In the genomic region with DNA sequence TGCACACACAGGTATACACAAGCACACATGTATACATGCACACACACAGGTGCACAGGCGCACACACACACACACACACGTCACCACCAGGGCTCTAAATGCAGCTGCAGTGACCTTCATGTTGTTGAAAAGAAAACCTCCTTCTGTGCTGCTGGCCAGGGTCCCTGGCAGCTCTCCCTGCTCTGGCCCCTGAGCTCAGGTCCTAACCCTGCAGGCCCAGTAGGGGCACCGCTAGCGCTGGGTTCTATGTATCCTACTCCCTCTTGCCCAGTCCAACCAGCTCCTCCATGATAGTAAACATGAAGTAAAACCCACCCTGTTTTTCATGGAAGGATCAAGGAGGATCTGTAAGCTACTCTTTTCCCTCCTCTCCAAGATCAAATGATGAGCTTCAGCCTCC, we compare ENCODE assay signal across 19 cellular contexts.
DNase-seq lines count a peak whose midpoint lies in the region; ATAC-seq, FAIRE-seq and TF ChIP-seq lines count a peak whose summit lies in the region.
"Had no signal": no experiment of that assay in that cellular context is flagged by ENCODE, and none has a peak within 500 bp of the region (broad histone marks: within the 10 kb centered on the region; RNA-seq: fewer than 3 reads in every experiment).

No MANE protein-coding gene starts in this region.

- POLR2A ChIA-PET in HCT116 (lab: Charles Lee) (no interaction called here), H1 (lab: Charles Lee; ENCODE audit: partially characterized antibody) (no interaction called here)

- no peak overlapping the region for H3K9ac ChIP-seq in HCT116 (ENCODE audit: low read length)
- no peak overlapping the region for H3K9ac ChIP-seq in H1 (replicated peaks in 1 of 4; ENCODE audit: extremely low read depth in 1 of 4, low read depth in 3 of 4, low read length in 3 of 4)
- H3K9ac ChIP-seq in neural progenitor cell, result no peak overlapping the region
- H3K9ac ChIP-seq: GM23248 had no signal

- 0 out of 2 replicates have a peak overlapping the region, but pooled peaks have one; percentile 61 for H2BK15ac ChIP-seq in H1 (ENCODE audit: low read length)

- H4K5ac ChIP-seq in H1 (ENCODE audit: insufficient read length, low read depth, low read length), result no peak overlapping the region

- FAIRE-seq in H1 (lab: Jason Lieb, UNC), result no peak
- FAIRE-seq: D721Med had no signal

- BruUV-seq in HCT116 (replicated peaks; lab: Mats Ljungman, UMichigan), result no TSS peak

- H3K9me2 ChIP-seq in HCT116 (ENCODE audit: insufficient read depth), result no peaks in the 10 kb centered on the region

- TF ChIP-seq EP300 in H1 (IDR thresholded peaks at IDR 0.05; ENCODE audit: borderline replicate concordance in 1 of 2, low read depth in 2 of 2, low read length in 2 of 2), result no peak

- H3K79me2 ChIP-seq in HCT116 (ENCODE audit: insufficient read depth, low read length) (no peaks in the 10 kb centered on the region), H1 (ENCODE audit: control insufficient read depth in 1 of 2, insufficient read depth in 2 of 2, low read length in 2 of 2) (no peaks in the 10 kb centered on the region), neural progenitor cell (ENCODE audit: low read depth) (no peaks in the 10 kb centered on the region)

- H3F3A ChIP-seq in neural progenitor cell (ENCODE audit: low read depth), result no peaks in the 10 kb centered on the region

- intact Hi-C loops in HCT116 (cut with micrococcal nuclease), result no loop called here

- TF ChIP-seq POLR2A in HCT116 (IDR thresholded peaks at IDR 0.05; ENCODE audit: borderline replicate concordance, extremely low read depth, insufficient read depth, insufficient read length) (no peak), H1 (IDR thresholded peaks at IDR 0.05; ENCODE audit: control extremely low read depth in 1 of 2, low read depth in 2 of 2, low read length in 2 of 2) (no peak)

- no peak overlapping the region for H3K18ac ChIP-seq in H1 (ENCODE audit: extremely low read depth, low read length)

- WGBS in H1 (ENCODE audit: extremely low coverage in 1 of 2, insufficient coverage in 1 of 2, insufficient read length in 1 of 2, insufficient replicate concordance in 2 of 2, low coverage in 1 of 2, low lambda C conversion rate in 2 of 2, missing lambda C conversion rate in 1 of 2), 2 experiments, result 84% methylated on average over 4 of the region's 4 CpGs; no CpG with 5 or more reads in 1 of the 2 experiments

- no peaks in the 10 kb centered on the region for H3K36me3 Mint-ChIP-seq in neural progenitor cell

- peak overlapping the region; percentile 66; the same call in 1 of the 2 replicates for H2BK5ac ChIP-seq in H1 (ENCODE audit: low read depth, low read length)

- no peak overlapping the region for H2BK20ac ChIP-seq in H1 (ENCODE audit: low read length)

- peaks cover 2% of the 10 kb centered on the region for H3K23me2 ChIP-seq in H1 (ENCODE audit: low read depth, low read length)

- H3K9me3 ChIP-seq in HCT116 (ENCODE audit: control insufficient read depth in 1 of 2, insufficient read depth in 1 of 2, low read depth in 1 of 2, low read length in 2 of 2) (no peaks in the 10 kb centered on the region), H1 (ENCODE audit: insufficient read depth in 2 of 2, low read depth in 1 of 2, low read length in 1 of 2) (no peaks in the 10 kb centered on the region), neural progenitor cell (ENCODE audit: low read depth) (no peaks in the 10 kb centered on the region)
- no peaks in the 10 kb centered on the region for H3K9me3 ChIP-seq in effector memory CD4-positive, alpha-beta T cell (ENCODE audit: control insufficient read depth, low read length)

- no peak overlapping the region for H4K91ac ChIP-seq in H1 (replicated peaks; ENCODE audit: insufficient read length, low read length)

- H3K4me1 ChIP-seq in HCT116 (ENCODE audit: control insufficient read depth in 1 of 2, insufficient read depth in 2 of 2, low read length in 2 of 2), result peaks cover 4 to 7% of the 10 kb centered on the region in 2 experiments; a peak in 2 of 4 replicates
- no peaks in the 10 kb centered on the region; a peak in 1 of 7 replicates for H3K4me1 ChIP-seq in H1 (replicated peaks in 1 of 4; ENCODE audit: control insufficient read depth in 3 of 4, insufficient read depth in 4 of 4, low read length in 3 of 4)
- H3K4me1 ChIP-seq in neural progenitor cell, result peaks cover 7% of the 10 kb centered on the region
- no peaks in the 10 kb centered on the region for H3K4me1 ChIP-seq in effector memory CD4-positive, alpha-beta T cell (ENCODE audit: control insufficient read depth, insufficient read depth, low read length, poor library complexity, severe bottlenecking)

- no peaks in the 10 kb centered on the region for H4K20me1 ChIP-seq in HCT116 (ENCODE audit: insufficient read depth)
- peaks cover 0 to 5% of the 10 kb centered on the region in 2 experiments for H4K20me1 ChIP-seq in H1 (replicated peaks in 1 of 2; ENCODE audit: control insufficient read depth in 1 of 2, insufficient read depth in 2 of 2, low read length in 2 of 2)
- H4K20me1 ChIP-seq in neural progenitor cell (ENCODE audit: low read depth), result no peaks in the 10 kb centered on the region

- H3K4me1 Mint-ChIP-seq in neural progenitor cell, result peaks cover 4% of the 10 kb centered on the region

- TF ChIP-seq CTCF in HCT116 (IDR thresholded peaks at IDR 0.05 in 2 of 3, conservative IDR thresholded peaks at IDR 0.05 in 1 of 3; ENCODE audit: borderline replicate concordance in 1 of 3, insufficient read depth in 1 of 3, low read depth in 2 of 3, low read length in 2 of 3) (0 out of 6 replicates have a peak, but pooled peaks of 1 of the 3 experiments have one; percentile 12), H1 (IDR thresholded peaks at IDR 0.05; ENCODE audit: control extremely low read depth in 1 of 3, insufficient read depth in 1 of 3, low read depth in 1 of 3, low read length in 3 of 3) (peak in 2 of 3 experiments; percentile 27 to 36; a peak in 2 of 4 replicates), neural progenitor cell (IDR thresholded peaks at IDR 0.05) (peak; percentile 8)

- peak overlapping the region; percentile 12 for H4K8ac ChIP-seq in H1 (ENCODE audit: extremely low read depth, insufficient read depth, low read length)

- H3K4me3 Mint-ChIP-seq in neural progenitor cell, result no peak overlapping the region

- H3K36me3 ChIP-seq in HCT116 (ENCODE audit: control insufficient read depth in 1 of 2, insufficient read depth in 2 of 2, low read length in 2 of 2) (no peaks in the 10 kb centered on the region), H1 (ENCODE audit: control insufficient read depth in 2 of 4, insufficient read depth in 4 of 4, low read length in 3 of 4) (no peaks in the 10 kb centered on the region), neural progenitor cell (no peaks in the 10 kb centered on the region)
- no peaks in the 10 kb centered on the region for H3K36me3 ChIP-seq in effector memory CD4-positive, alpha-beta T cell (ENCODE audit: control insufficient read depth, insufficient read depth, low read length)

- H3K27me3 Mint-ChIP-seq in neural progenitor cell (ENCODE audit: insufficient read depth, low read depth), result peaks cover 3% of the 10 kb centered on the region

- RAD21 ChIA-PET in HCT116 (lab: Charles Lee; ENCODE audit: low non-redundant PET in 1 of 2, low total read pairs in 2 of 2, uncharacterized antibody in 2 of 2, unreplicated experiment in 2 of 2), result no interaction called here

- H3K27ac ChIP-seq in HCT116 (ENCODE audit: low read depth, low read length), result no peak overlapping the region
- no peak overlapping the region for H3K27ac ChIP-seq in H1 (ENCODE audit: low read depth, low read length)
- H3K27ac ChIP-seq in neural progenitor cell, result no peak overlapping the region
- H3K27ac ChIP-seq in effector memory CD4-positive, alpha-beta T cell (ENCODE audit: insufficient read depth, low read length, poor library complexity, severe bottlenecking), result no peak overlapping the region
- H3K27ac ChIP-seq: GM23248, RWPE1 had no signal

- H3K4ac ChIP-seq in H1 (replicated peaks; ENCODE audit: insufficient read length, low read depth, low read length), result no peak overlapping the region

- H3K23ac ChIP-seq in H1 (ENCODE audit: insufficient read length), result no peak overlapping the region

- H2AFZ ChIP-seq in HCT116 (ENCODE audit: low read depth, low read length, poor library complexity, severe bottlenecking) (no peak overlapping the region), H1 (ENCODE audit: low read length) (no peak overlapping the region), neural progenitor cell (replicated peaks) (no peak overlapping the region)
- H2AFZ ChIP-seq: GM23248 had no signal

- H2BK12ac ChIP-seq in H1 (ENCODE audit: low read depth, low read length), result 0 out of 2 replicates have a peak overlapping the region, but pooled peaks have one; percentile 17

- no peak overlapping the region for H3K56ac ChIP-seq in H1 (replicated peaks; ENCODE audit: insufficient read length, low read depth, low read length)

- peak; percentile 64; the same call in 1 of the 2 replicates for ATAC-seq in HCT116
- ATAC-seq in GM18868 (IDR thresholded peaks at IDR 0.05; ENCODE audit: unreplicated experiment), result no peak

- H3K4me2 ChIP-seq in HCT116 (ENCODE audit: low read length) (no peak overlapping the region), H1 (ENCODE audit: insufficient read depth in 1 of 2, low read depth in 2 of 2, low read length in 2 of 2) (no peak overlapping the region), neural progenitor cell (no peak overlapping the region)

- DNase-seq in NCI-H82 (lab: John Stamatoyannopoulos, UW), result peak; percentile 34
- no peak for DNase-seq in NCI-H82 treated with DMSO at 0.1 percent for 48 hours (lab: John Stamatoyannopoulos, UW; ENCODE audit: unreplicated experiment)
- DNase-seq in HCT116 (ENCODE audit: low read depth, low spot score), result no peak
- no peak for DNase-seq in H1 (ENCODE audit: low read depth in 1 of 2, low spot score in 2 of 2)
- no peak for DNase-seq in neural progenitor cell (ENCODE audit: low spot score)
- no peak for DNase-seq in NCI-H187 treated with DMSO at 0.1 percent for 48 hours (lab: John Stamatoyannopoulos, UW)
- no peak for DNase-seq in effector memory CD4-positive, alpha-beta T cell
- DNase-seq: GM23248; Karpas-422; MV-4-11; NCI-H1694 treated with DMSO at 0.1 percent for 48 hours; NCI-H2107; NCI-H446 treated with DMSO at 0.1 percent for 48 hours; NCI-H526 treated with DMSO at 0.1 percent for 48 hours; NK-92 treated with Interleukin-12 subunit alpha and Interleukin-12 subunit beta, amount 100 ng/mL, for 24 hours; SIG-M5 had no signal

- no peak overlapping the region for H2AK5ac ChIP-seq in H1 (ENCODE audit: low read depth, low read length)

- H3K4me3 ChIP-seq in HCT116 (replicated peaks in 1 of 2; ENCODE audit: low read depth in 1 of 2, low read length in 2 of 2) (no peak overlapping the region), H1 (ENCODE audit: extremely low read depth in 1 of 4, insufficient read depth in 2 of 4, low read depth in 3 of 4, low read length in 4 of 4) (no peak overlapping the region), neural progenitor cell (no peak overlapping the region)
- no peak overlapping the region for H3K4me3 ChIP-seq in effector memory CD4-positive, alpha-beta T cell (ENCODE audit: insufficient read depth, low read depth, low read length, poor library complexity, severe bottlenecking)
- H3K4me3 ChIP-seq: GM23248 had no signal

- H3K27me3 ChIP-seq in HCT116 (ENCODE audit: insufficient read depth, low read length) (peaks cover 18% of the 10 kb centered on the region; the same call in 1 of the 2 replicates), H1 (replicated peaks in 1 of 4; ENCODE audit: control insufficient read depth in 3 of 4, extremely low read depth in 1 of 4, insufficient read depth in 3 of 4, low read length in 3 of 4) (no peaks in the 10 kb centered on the region), neural progenitor cell (no peaks in the 10 kb centered on the region)
- H3K27me3 ChIP-seq in effector memory CD4-positive, alpha-beta T cell (replicated peaks; ENCODE audit: control insufficient read depth, insufficient read depth, low read length, poor library complexity, severe bottlenecking), result no peaks in the 10 kb centered on the region

- no peaks in the 10 kb centered on the region for H3K79me1 ChIP-seq in H1 (ENCODE audit: low read depth, low read length)

- H2BK120ac ChIP-seq in H1 (replicated peaks; ENCODE audit: low read depth, low read length), result no peak overlapping the region

- CTCF ChIA-PET in HCT116 (lab: Charles Lee) (interaction anchor here (0.5 to 1.6 kb wide), 4 partner anchors 37 to 401 kb away, joined by 3 to 4 read pairs (median 4); a partner anchor contains a TSS), H1 (lab: Charles Lee; ENCODE audit: partially characterized antibody) (interaction anchor here (0.7 to 5.8 kb wide), 13 partner anchors 11 to 241 kb away, joined by 3 to 27 read pairs (median 4); no protein-coding TSS in a partner anchor)

- no peak overlapping the region for H3K14ac ChIP-seq in H1 (ENCODE audit: insufficient read length)

- H3K27ac Mint-ChIP-seq in neural progenitor cell, result no peak overlapping the region

- peaks cover 2% of the 10 kb centered on the region for H3K9me3 Mint-ChIP-seq in neural progenitor cell

- no peak for TF ChIP-seq RAD21 in HCT116 (IDR thresholded peaks at IDR 0.05; ENCODE audit: low read depth)
- TF ChIP-seq RAD21 in H1 (IDR thresholded peaks at IDR 0.05 in 1 of 2, conservative IDR thresholded peaks at IDR 0.05 in 1 of 2; ENCODE audit: low read depth in 2 of 2, low read length in 2 of 2), result peak; percentile 5 to 32; a peak in 2 of 4 replicates
